8 cellular contexts compared by ENCODE assay signal in the genomic region with DNA sequence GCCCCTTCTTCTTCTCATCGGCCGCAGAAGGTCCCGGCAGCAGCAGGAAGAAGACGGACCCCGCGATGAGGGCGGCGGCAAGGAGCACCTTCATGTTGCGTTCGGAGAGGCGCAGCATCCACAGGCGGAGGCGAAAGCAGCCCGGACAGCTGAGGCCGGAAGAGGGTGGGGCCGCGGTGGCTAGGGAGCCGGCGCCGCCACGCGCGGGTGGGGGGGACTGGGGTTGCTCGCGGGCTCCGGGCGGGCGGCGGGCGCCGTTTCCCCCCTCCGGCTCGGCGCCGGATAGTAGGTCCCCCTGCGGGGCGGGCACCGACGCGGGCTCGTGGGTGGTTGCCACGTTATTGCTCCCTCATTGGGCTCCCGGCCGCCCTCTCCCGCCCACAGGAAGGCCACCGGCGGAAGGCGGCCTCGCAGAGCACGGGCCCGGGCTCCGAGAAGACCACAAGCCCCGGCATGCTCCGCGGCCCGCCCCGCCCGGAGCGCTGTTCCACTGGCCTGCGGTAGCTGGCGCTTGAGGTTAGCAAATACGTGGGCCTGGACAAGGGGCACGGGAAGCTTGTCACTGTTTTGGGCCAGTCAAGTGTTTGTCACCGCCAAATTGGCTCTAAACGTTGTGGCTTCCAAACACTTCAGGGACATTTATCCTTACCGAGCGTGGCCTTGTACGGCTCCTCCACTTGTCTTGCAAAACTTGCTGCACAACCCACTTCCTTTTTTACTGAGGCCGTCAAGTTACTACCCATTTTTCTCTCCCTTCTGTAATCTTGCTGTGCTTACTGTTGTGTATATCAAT. TPM values are rescaled to one million over a fixed set of nuclear protein-coding genes. Genes with fewer than 3 reads are reported as not detected.
A peak's percentile ranks its signal among the peaks of the same experiment; 100 is the strongest.
DNase-seq lines count a peak whose midpoint lies in the region; ATAC-seq and TF ChIP-seq lines count a peak whose summit lies in the region.

Gene PPIB, minus strand, starts transcription at position 154 of the 793 bp plus-strand sequence. Its CDS starts 36 bp downstream, at position 118.

- H3K4me3 Mint-ChIP-seq in activated naive CD4-positive, alpha-beta T cell treated with anti-CD3 and anti-CD28 coated beads for 36 hours: peak within 1 kb of the TSS; percentile 80

- TF ChIP-seq CTCF in GM06990 (IDR thresholded peaks at IDR 0.05; ENCODE audit: insufficient read depth, low read length, poor library complexity, severe bottlenecking) (peak; percentile 48), HFF-Myc (IDR thresholded peaks at IDR 0.05; ENCODE audit: low read depth, low read length, missing control alignments) (peak; percentile 22), gastroesophageal sphincter (IDR thresholded peaks at IDR 0.05) (peak in 2 of 4 experiments; percentile 40 to 64), suprapubic skin (IDR thresholded peaks at IDR 0.05) (peak in 1 of 2 donors; percentile 24)

- H3K27ac ChIP-seq in gastroesophageal sphincter (peak within 1 kb of the TSS; percentile 50 to 91 (median 89)), suprapubic skin (peak within 1 kb of the TSS; percentile 79)

- H3K4me3 ChIP-seq in GM06990 (replicated peaks; ENCODE audit: low read depth, low read length) (peak within 1 kb of the TSS; percentile 97), HFF-Myc (replicated peaks; ENCODE audit: low read depth, low read length) (peak within 1 kb of the TSS; percentile 73), gastroesophageal sphincter (peak within 1 kb of the TSS; percentile 57 to 81), suprapubic skin (peak within 1 kb of the TSS; percentile 94)

- TF ChIP-seq POLR2A in gastroesophageal sphincter (IDR thresholded peaks at IDR 0.05): peak; percentile 66 to 72
- peak in 1 of 2 donors; percentile 70 for TF ChIP-seq POLR2A in suprapubic skin (IDR thresholded peaks at IDR 0.05)

- H3K4me1 ChIP-seq in gastroesophageal sphincter (peaks cover 3 to 52% (median 17%) of the 10 kb centered on the region in 3 donors), suprapubic skin (peaks cover 45% of the 10 kb centered on the region)

- peaks cover 24% of the 10 kb centered on the region for H3K36me3 Mint-ChIP-seq in activated naive CD4-positive, alpha-beta T cell treated with anti-CD3 and anti-CD28 coated beads for 36 hours (ENCODE audit: low read depth)

- no peak for TF ChIP-seq EP300 in gastroesophageal sphincter (IDR thresholded peaks at IDR 0.05)
- TF ChIP-seq EP300 in suprapubic skin (IDR thresholded peaks at IDR 0.05): no peak

- H3K27me3 ChIP-seq in GM06990 (replicated peaks; ENCODE audit: control insufficient read depth, insufficient read depth, low read length) (no peaks in the 10 kb centered on the region), gastroesophageal sphincter (no peaks in the 10 kb centered on the region), suprapubic skin (no peaks in the 10 kb centered on the region)

- peak; percentile 98 for ATAC-seq in gastroesophageal sphincter

- CTCF ChIA-PET in activated naive CD4-positive, alpha-beta T cell treated with anti-CD3 and anti-CD28 coated beads for 36 hours (lab: Charles Lee): interaction anchor here (0.6 to 1.5 kb wide), 6 partner anchors 10 to 111 kb away, joined by 3 to 11 read pairs (median 3); no protein-coding TSS in a partner anchor

- H3K27ac Mint-ChIP-seq in activated naive CD4-positive, alpha-beta T cell treated with anti-CD3 and anti-CD28 coated beads for 36 hours: peak within 1 kb of the TSS; percentile 86

- H3K9me3 ChIP-seq in gastroesophageal sphincter: no peaks in the 10 kb centered on the region
- H3K9me3 ChIP-seq in suprapubic skin: no peaks in the 10 kb centered on the region

- DNase-seq in GM06990 (ENCODE audit: extremely low read depth, insufficient read length): peak; percentile 100
- peak; percentile 90 for DNase-seq in HFF-Myc (ENCODE audit: extremely low read depth, low read depth)
- peak; percentile 96 for DNase-seq in MV-4-11 (lab: John Stamatoyannopoulos, UW)
- peak; percentile 96 for DNase-seq in SK-MEL-5 (ENCODE audit: low read depth, low spot score)
- peak; percentile 98 for DNase-seq in activated naive CD4-positive, alpha-beta T cell treated with anti-CD3 and anti-CD28 coated beads for 36 hours
- DNase-seq in nucleus accumbens (lab: John Stamatoyannopoulos, UW): peak; percentile 75 to 99 (median 97)
- DNase-seq in suprapubic skin (ENCODE audit: low spot score in 2 of 2): peak; percentile 98

- H3K4me1 Mint-ChIP-seq in activated naive CD4-positive, alpha-beta T cell treated with anti-CD3 and anti-CD28 coated beads for 36 hours (ENCODE audit: low read depth): peaks cover 42% of the 10 kb centered on the region

- H3K36me3 ChIP-seq in GM06990 (ENCODE audit: control insufficient read depth, insufficient read depth, low read length) (peaks cover 21% of the 10 kb centered on the region), gastroesophageal sphincter (peaks cover 0 to 33% of the 10 kb centered on the region in 2 donors), suprapubic skin (peaks cover 35% of the 10 kb centered on the region)

- no peaks in the 10 kb centered on the region for H3K9me3 Mint-ChIP-seq in activated naive CD4-positive, alpha-beta T cell treated with anti-CD3 and anti-CD28 coated beads for 36 hours

- in situ Hi-C loops in SK-MEL-5 (cut with HindIII; ENCODE audit: low pct_unique_long_range_greater_than_20kb, low sequenced_read_pairs): no loop called here

- intact Hi-C loops in activated naive CD4-positive, alpha-beta T cell treated with anti-CD3 and anti-CD28 coated beads for 36 hours (cut with micrococcal nuclease): loop anchor here (1.0 to 5.0 kb wide), 10 partner anchors 69 to 730 kb away; partner anchors contain the start of genes CSNK1G1, TRIP4 and ZNF609

- no peaks in the 10 kb centered on the region for H3K27me3 Mint-ChIP-seq in activated naive CD4-positive, alpha-beta T cell treated with anti-CD3 and anti-CD28 coated beads for 36 hours (ENCODE audit: low read depth)

- 2 to 5% methylated on average over 6 to 8 of the region's 69 CpGs for WGBS in gastroesophageal sphincter (ENCODE audit: low coverage in 1 of 2), 2 donors
- 1% methylated on average over 40 of the region's 69 CpGs for WGBS in suprapubic skin

RNA-seq across cellular contexts. Expression of gene PPIB, which starts in this region (rescaled TPM):
- total RNA-seq in SK-MEL-5 (2014; rRNA removed; shearing (Covaris generic)): 1,210 and 1,292 TPM in 2 replicates
- polyA plus RNA-seq in SK-MEL-5 (2015; cell fraction: cytosol; rRNA removed): 1,322 and 1,342 TPM in 2 replicates
- polyA plus RNA-seq in SK-MEL-5 (2015; cell fraction: nucleus; rRNA removed): 139 and 165 TPM in 2 replicates
- 100 to 1,000 TPM; 187 to 202 TPM for total RNA-seq in activated naive CD4-positive, alpha-beta T cell treated with anti-CD3 and anti-CD28 coated beads for 36 hours
- total RNA-seq in gastroesophageal sphincter (100 to 1,000 TPM; 151 to 257 (median 235) TPM), suprapubic skin (100 to 1,000 TPM; 124 to 248 (median 180) TPM)

Comparison
In these comparisons a context has a peak if more than half of its experiments do, and no peak if none do; other contexts are left out.
1. Peak in every context shown above with its lines: DNase-seq, ATAC-seq, H3K4me3 ChIP-seq and H3K27ac ChIP-seq.